In genomic region chr3:11047500-11047899, GRCh38 we compare ENCODE assay signal across 23 cellular contexts. TPM values are rescaled to one million over a fixed set of nuclear protein-coding genes. Genes with fewer than 3 reads are reported as not detected.
"Had no signal": no experiment of that assay in that cellular context is flagged by ENCODE, and none has a peak within 500 bp of the region (broad histone marks: within the 10 kb centered on the region; RNA-seq: fewer than 3 reads in every experiment).

No MANE protein-coding gene starts in this region.

- H3K4me3 ChIP-seq: esophagus muscularis mucosa, lower lobe of right lung, mucosa of descending colon, prostate gland, skin epidermis, spleen, testis, tibial artery, upper lobe of left lung had no signal

- DNase-seq: cerebellar nuclear complex; cortex of kidney; effector memory CD8-positive, alpha-beta T cell; hypothalamus; immature natural killer cell; kidney glomerular epithelial cell; left ventricle myocardium superior; lower lobe of right lung; mucosa of descending colon; naive B cell; right cardiac atrium; spleen; stimulated activated CD4-positive, alpha-beta T cell treated with anti-CD3 and anti-CD28 coated beads, Interleukin-4, amount 100 ng/mL, for 4 hours; stimulated activated naive CD8-positive, alpha-beta T cell treated with anti-CD3 and anti-CD28 coated beads, Interleukin-15, Interleukin-2, amounts not matched to agents 100 U/mL and 50 U/mL, for 24 hours; substantia nigra; testis; tibial artery; upper lobe of left lung had no signal

- H3K27me3 ChIP-seq: testis, upper lobe of left lung had no signal

- H3K36me3 ChIP-seq: esophagus muscularis mucosa, lower lobe of right lung, prostate gland, spleen, tibial artery, upper lobe of left lung had no signal

- H3K27ac ChIP-seq: esophagus muscularis mucosa, foreskin keratinocyte, lower lobe of right lung, prostate gland, skin epidermis, spleen, testis, tibial artery, upper lobe of left lung had no signal

- H3K4me1 ChIP-seq: esophagus muscularis mucosa, foreskin keratinocyte, lower lobe of right lung, prostate gland, spleen, testis, tibial artery, upper lobe of left lung had no signal

- H3K9me3 ChIP-seq: esophagus muscularis mucosa, lower lobe of right lung, mucosa of descending colon, prostate gland, spleen, testis, tibial artery, upper lobe of left lung had no signal

RNA-seq across cellular contexts. Expression of gene SLC6A1, which starts 55.0 kb away (rescaled TPM):
- polyA plus RNA-seq: fibroblast of lung, foreskin keratinocyte, immature natural killer cell had no signal
